ENCODE assay signal across 14 cellular contexts in genomic region chr22:49371325-49372110, GRCh38.
"Had no signal": no experiment of that assay in that cellular context is flagged by ENCODE, and none has a peak within 500 bp of the region (broad histone marks: within the 10 kb centered on the region; RNA-seq: fewer than 3 reads in every experiment).

No MANE protein-coding gene starts in this region.

- H3K36me3 Mint-ChIP-seq: naive thymus-derived CD4-positive, alpha-beta T cell; stimulated activated naive B cell treated with anti-CD40 and anti-IgM and Interleukin-4, amounts not matched to agents 10 μg/mL and 1 μg/mL and 100 μg/mL, for 72 hours had no signal

- ATAC-seq: activated naive CD8-positive, alpha-beta T cell treated with anti-CD3 and anti-CD28 coated beads, Interleukin-2, amount 50 U/mL, for 24 hours; gastroesophageal sphincter; naive thymus-derived CD4-positive, alpha-beta T cell had no signal

- H3K4me3 Mint-ChIP-seq: activated naive CD8-positive, alpha-beta T cell treated with anti-CD3 and anti-CD28 coated beads, Interleukin-2, amount 50 U/mL, for 24 hours; naive thymus-derived CD4-positive, alpha-beta T cell; stimulated activated naive B cell treated with anti-CD40 and anti-IgM and Interleukin-4, amounts not matched to agents 10 μg/mL and 1 μg/mL and 100 μg/mL, for 72 hours had no signal

- H3K9me3 Mint-ChIP-seq: activated naive CD8-positive, alpha-beta T cell treated with anti-CD3 and anti-CD28 coated beads, Interleukin-2, amount 50 U/mL, for 24 hours; stimulated activated naive B cell treated with anti-CD40 and anti-IgM and Interleukin-4, amounts not matched to agents 10 μg/mL and 1 μg/mL and 100 μg/mL, for 72 hours had no signal

- H3K4me1 ChIP-seq: ascending aorta, gastroesophageal sphincter, prostate gland, right lobe of liver had no signal

- DNase-seq: activated CD4-positive, alpha-beta T cell treated with anti-CD3 and anti-CD28 coated beads for 48 hours; activated naive CD4-positive, alpha-beta T cell treated with Interleukin-2 at 50 U/mL for 16 hours; activated naive CD8-positive, alpha-beta T cell treated with anti-CD3 and anti-CD28 coated beads, Interleukin-2, amount 50 U/mL, for 24 hours; effector CD4-positive, alpha-beta T cell; naive thymus-derived CD4-positive, alpha-beta T cell; right lobe of liver; stimulated activated CD4-positive, alpha-beta T cell treated with anti-CD3 and anti-CD28 coated beads, Interleukin-2, amount 100 ng/mL, for 24 hours; stimulated activated naive B cell treated with anti-CD40 and anti-IgM and Interleukin-4, amounts not matched to agents 10 μg/mL and 1 μg/mL and 100 μg/mL, for 72 hours; T-helper 9 cell; upper lobe of left lung; WERI-Rb-1 had no signal

- H3K4me1 Mint-ChIP-seq: activated naive CD8-positive, alpha-beta T cell treated with anti-CD3 and anti-CD28 coated beads, Interleukin-2, amount 50 U/mL, for 24 hours had no signal

- H3K27ac Mint-ChIP-seq: activated naive CD8-positive, alpha-beta T cell treated with anti-CD3 and anti-CD28 coated beads, Interleukin-2, amount 50 U/mL, for 24 hours; naive thymus-derived CD4-positive, alpha-beta T cell; stimulated activated naive B cell treated with anti-CD40 and anti-IgM and Interleukin-4, amounts not matched to agents 10 μg/mL and 1 μg/mL and 100 μg/mL, for 72 hours had no signal

- H3K27me3 ChIP-seq: ascending aorta, right lobe of liver, upper lobe of left lung had no signal

- H3K9me3 ChIP-seq: ascending aorta, gastroesophageal sphincter, prostate gland, right lobe of liver, upper lobe of left lung had no signal

- H3K36me3 ChIP-seq: ascending aorta, gastroesophageal sphincter, prostate gland, right lobe of liver, upper lobe of left lung, WERI-Rb-1 had no signal

- H3K4me3 ChIP-seq: ascending aorta, gastroesophageal sphincter, prostate gland, right lobe of liver, upper lobe of left lung had no signal

- H3K27ac ChIP-seq: ascending aorta, gastroesophageal sphincter, prostate gland, right lobe of liver, upper lobe of left lung had no signal
